1 cellular context compared by ENCODE assay signal in the genomic region with DNA sequence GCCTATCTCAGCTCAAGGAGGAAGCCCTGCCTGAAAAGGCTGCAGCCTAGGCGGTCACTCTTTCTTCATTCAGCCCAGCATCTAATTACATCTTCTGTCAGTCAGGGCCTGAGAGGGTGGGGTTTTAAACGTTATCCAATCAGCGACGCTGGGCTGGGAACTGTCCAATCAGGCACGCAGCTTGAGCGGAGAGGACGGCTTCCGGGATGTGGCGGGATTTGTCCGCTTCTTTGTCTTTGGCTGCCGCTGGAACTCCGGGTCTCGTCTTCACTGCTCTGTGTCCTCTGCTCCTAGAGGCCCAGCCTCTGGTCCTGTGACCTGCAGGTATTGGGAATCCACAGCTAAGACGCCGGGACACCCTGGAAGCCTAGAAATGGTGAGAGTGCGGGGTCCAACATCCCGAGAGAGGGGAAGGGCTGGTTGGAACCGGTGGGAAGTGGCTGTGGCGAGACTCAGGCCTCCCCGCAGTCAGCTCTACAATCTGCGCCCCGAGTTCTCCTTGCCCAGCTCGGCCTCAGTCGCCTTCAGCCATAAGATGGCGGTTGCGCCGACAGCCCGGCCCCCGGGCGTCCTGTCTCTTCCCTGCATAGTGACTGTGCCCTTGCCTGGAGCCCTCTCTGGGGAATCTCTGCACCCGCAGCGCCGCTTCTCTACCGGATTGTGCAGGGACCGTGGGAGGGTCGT.
A peak's percentile ranks its signal among the peaks of the same experiment; 100 is the strongest.
TF ChIP-seq lines count a peak whose summit lies in the region.

A gene (plus strand): TSS at position 233 of the 684 bp plus-strand sequence. CDS start 141 bp downstream, at position 374.

TF ChIP-seq in HepG2, 621 proteins besides CTCF, POLR2A, EP300 and RAD21 (continued from another document and continues in another):
- TF ChIP-seq FOSL1 (CRISPR knock-in tag; IDR thresholded peaks at IDR 0.05; ENCODE audit: borderline replicate concordance): no peak
- TF ChIP-seq, protein P1, sequence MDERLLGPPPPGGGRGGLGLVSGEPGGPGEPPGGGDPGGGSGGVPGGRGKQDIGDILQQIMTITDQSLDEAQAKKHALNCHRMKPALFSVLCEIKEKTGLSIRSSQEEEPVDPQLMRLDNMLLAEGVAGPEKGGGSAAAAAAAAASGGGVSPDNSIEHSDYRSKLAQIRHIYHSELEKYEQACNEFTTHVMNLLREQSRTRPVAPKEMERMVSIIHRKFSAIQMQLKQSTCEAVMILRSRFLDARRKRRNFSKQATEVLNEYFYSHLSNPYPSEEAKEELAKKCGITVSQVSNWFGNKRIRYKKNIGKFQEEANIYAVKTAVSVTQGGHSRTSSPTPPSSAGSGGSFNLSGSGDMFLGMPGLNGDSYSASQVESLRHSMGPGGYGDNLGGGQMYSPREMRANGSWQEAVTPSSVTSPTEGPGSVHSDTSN (CRISPR knock-in tag; IDR thresholded peaks at IDR 0.05): peak; percentile 46; the same call in 1 of the 2 replicates
- TF ChIP-seq, protein P2, sequence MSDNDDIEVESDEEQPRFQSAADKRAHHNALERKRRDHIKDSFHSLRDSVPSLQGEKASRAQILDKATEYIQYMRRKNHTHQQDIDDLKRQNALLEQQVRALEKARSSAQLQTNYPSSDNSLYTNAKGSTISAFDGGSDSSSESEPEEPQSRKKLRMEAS (IDR thresholded peaks at IDR 0.05): peak; percentile 34; the same call in 1 of the 2 replicates
- no peak for TF ChIP-seq FOXK2 (IDR thresholded peaks at IDR 0.05)
- TF ChIP-seq ZNF12 (CRISPR knock-in tag; IDR thresholded peaks at IDR 0.05): no peak
- no peak for TF ChIP-seq SALL2 (CRISPR knock-in tag; IDR thresholded peaks at IDR 0.05)
- TF ChIP-seq ONECUT2 (CRISPR knock-in tag; IDR thresholded peaks at IDR 0.05): no peak
- TF ChIP-seq, protein P3, sequence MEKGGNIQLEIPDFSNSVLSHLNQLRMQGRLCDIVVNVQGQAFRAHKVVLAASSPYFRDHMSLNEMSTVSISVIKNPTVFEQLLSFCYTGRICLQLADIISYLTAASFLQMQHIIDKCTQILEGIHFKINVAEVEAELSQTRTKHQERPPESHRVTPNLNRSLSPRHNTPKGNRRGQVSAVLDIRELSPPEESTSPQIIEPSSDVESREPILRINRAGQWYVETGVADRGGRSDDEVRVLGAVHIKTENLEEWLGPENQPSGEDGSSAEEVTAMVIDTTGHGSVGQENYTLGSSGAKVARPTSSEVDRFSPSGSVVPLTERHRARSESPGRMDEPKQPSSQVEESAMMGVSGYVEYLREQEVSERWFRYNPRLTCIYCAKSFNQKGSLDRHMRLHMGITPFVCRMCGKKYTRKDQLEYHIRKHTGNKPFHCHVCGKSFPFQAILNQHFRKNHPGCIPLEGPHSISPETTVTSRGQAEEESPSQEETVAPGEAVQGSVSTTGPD (CRISPR knock-in tag; IDR thresholded peaks at IDR 0.05): no peak
- TF ChIP-seq RFX5 (IDR thresholded peaks at IDR 0.05; ENCODE audit: low read depth, low read length): no peak
- TF ChIP-seq ZNF17 (CRISPR knock-in tag; IDR thresholded peaks at IDR 0.05): no peak
- TF ChIP-seq ELF4 (CRISPR knock-in tag; IDR thresholded peaks at IDR 0.05; ENCODE audit: borderline replicate concordance): no peak
- TF ChIP-seq, protein P4, sequence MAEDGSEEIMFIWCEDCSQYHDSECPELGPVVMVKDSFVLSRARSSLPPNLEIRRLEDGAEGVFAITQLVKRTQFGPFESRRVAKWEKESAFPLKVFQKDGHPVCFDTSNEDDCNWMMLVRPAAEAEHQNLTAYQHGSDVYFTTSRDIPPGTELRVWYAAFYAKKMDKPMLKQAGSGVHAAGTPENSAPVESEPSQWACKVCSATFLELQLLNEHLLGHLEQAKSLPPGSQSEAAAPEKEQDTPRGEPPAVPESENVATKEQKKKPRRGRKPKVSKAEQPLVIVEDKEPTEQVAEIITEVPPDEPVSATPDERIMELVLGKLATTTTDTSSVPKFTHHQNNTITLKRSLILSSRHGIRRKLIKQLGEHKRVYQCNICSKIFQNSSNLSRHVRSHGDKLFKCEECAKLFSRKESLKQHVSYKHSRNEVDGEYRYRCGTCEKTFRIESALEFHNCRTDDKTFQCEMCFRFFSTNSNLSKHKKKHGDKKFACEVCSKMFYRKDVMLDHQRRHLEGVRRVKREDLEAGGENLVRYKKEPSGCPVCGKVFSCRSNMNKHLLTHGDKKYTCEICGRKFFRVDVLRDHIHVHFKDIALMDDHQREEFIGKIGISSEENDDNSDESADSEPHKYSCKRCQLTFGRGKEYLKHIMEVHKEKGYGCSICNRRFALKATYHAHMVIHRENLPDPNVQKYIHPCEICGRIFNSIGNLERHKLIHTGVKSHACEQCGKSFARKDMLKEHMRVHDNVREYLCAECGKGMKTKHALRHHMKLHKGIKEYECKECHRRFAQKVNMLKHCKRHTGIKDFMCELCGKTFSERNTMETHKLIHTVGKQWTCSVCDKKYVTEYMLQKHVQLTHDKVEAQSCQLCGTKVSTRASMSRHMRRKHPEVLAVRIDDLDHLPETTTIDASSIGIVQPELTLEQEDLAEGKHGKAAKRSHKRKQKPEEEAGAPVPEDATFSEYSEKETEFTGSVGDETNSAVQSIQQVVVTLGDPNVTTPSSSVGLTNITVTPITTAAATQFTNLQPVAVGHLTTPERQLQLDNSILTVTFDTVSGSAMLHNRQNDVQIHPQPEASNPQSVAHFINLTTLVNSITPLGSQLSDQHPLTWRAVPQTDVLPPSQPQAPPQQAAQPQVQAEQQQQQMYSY (CRISPR knock-in tag; IDR thresholded peaks at IDR 0.05): no peak
- TF ChIP-seq, protein P5, sequence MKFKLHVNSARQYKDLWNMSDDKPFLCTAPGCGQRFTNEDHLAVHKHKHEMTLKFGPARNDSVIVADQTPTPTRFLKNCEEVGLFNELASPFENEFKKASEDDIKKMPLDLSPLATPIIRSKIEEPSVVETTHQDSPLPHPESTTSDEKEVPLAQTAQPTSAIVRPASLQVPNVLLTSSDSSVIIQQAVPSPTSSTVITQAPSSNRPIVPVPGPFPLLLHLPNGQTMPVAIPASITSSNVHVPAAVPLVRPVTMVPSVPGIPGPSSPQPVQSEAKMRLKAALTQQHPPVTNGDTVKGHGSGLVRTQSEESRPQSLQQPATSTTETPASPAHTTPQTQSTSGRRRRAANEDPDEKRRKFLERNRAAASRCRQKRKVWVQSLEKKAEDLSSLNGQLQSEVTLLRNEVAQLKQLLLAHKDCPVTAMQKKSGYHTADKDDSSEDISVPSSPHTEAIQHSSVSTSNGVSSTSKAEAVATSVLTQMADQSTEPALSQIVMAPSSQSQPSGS (CRISPR knock-in tag; IDR thresholded peaks at IDR 0.05): no peak
- TF ChIP-seq MLLT10 (CRISPR knock-in tag; IDR thresholded peaks at IDR 0.05): no peak
- TF ChIP-seq YEATS4 (CRISPR knock-in tag; IDR thresholded peaks at IDR 0.05; ENCODE audit: borderline replicate concordance): no peak
- TF ChIP-seq GABPB1 (CRISPR knock-in tag; IDR thresholded peaks at IDR 0.05): 0 out of 2 replicates have a peak, but pooled peaks have one; percentile 21
- TF ChIP-seq, protein P6, sequence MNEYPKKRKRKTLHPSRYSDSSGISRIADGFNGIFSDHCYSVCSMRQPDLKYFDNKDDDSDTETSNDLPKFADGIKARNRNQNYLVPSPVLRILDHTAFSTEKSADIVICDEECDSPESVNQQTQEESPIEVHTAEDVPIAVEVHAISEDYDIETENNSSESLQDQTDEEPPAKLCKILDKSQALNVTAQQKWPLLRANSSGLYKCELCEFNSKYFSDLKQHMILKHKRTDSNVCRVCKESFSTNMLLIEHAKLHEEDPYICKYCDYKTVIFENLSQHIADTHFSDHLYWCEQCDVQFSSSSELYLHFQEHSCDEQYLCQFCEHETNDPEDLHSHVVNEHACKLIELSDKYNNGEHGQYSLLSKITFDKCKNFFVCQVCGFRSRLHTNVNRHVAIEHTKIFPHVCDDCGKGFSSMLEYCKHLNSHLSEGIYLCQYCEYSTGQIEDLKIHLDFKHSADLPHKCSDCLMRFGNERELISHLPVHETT (CRISPR knock-in tag; conservative IDR thresholded peaks at IDR 0.05): no peak
- TF ChIP-seq GABPA (IDR thresholded peaks at IDR 0.05; ENCODE audit: low read depth, low read length): peak; percentile 33
- peak; percentile 47; the same call in 1 of the 2 replicates for TF ChIP-seq GABPA (CRISPR knock-in tag; IDR thresholded peaks at IDR 0.05; ENCODE audit: low read depth)
- TF ChIP-seq KLF11 (CRISPR knock-in tag; IDR thresholded peaks at IDR 0.05): no peak
- TF ChIP-seq, protein P7, sequence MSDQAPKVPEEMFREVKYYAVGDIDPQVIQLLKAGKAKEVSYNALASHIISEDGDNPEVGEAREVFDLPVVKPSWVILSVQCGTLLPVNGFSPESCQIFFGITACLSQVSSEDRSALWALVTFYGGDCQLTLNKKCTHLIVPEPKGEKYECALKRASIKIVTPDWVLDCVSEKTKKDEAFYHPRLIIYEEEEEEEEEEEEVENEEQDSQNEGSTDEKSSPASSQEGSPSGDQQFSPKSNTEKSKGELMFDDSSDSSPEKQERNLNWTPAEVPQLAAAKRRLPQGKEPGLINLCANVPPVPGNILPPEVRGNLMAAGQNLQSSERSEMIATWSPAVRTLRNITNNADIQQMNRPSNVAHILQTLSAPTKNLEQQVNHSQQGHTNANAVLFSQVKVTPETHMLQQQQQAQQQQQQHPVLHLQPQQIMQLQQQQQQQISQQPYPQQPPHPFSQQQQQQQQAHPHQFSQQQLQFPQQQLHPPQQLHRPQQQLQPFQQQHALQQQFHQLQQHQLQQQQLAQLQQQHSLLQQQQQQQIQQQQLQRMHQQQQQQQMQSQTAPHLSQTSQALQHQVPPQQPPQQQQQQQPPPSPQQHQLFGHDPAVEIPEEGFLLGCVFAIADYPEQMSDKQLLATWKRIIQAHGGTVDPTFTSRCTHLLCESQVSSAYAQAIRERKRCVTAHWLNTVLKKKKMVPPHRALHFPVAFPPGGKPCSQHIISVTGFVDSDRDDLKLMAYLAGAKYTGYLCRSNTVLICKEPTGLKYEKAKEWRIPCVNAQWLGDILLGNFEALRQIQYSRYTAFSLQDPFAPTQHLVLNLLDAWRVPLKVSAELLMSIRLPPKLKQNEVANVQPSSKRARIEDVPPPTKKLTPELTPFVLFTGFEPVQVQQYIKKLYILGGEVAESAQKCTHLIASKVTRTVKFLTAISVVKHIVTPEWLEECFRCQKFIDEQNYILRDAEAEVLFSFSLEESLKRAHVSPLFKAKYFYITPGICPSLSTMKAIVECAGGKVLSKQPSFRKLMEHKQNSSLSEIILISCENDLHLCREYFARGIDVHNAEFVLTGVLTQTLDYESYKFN (CRISPR knock-in tag; conservative IDR thresholded peaks at IDR 0.05): no peak
- TF ChIP-seq ZNF33B (CRISPR knock-in tag; IDR thresholded peaks at IDR 0.05): no peak
- no peak for TF ChIP-seq GPN1 (CRISPR knock-in tag; IDR thresholded peaks at IDR 0.05; ENCODE audit: borderline replicate concordance)
- no peak for TF ChIP-seq ZNF510 (CRISPR knock-in tag; IDR thresholded peaks at IDR 0.05; ENCODE audit: low read depth)
- no peak for TF ChIP-seq ZNF703 (CRISPR knock-in tag; IDR thresholded peaks at IDR 0.05; ENCODE audit: borderline replicate concordance)
- no peak for TF ChIP-seq ZC3H4 (CRISPR knock-in tag; IDR thresholded peaks at IDR 0.05; ENCODE audit: borderline replicate concordance)
- no peak for TF ChIP-seq ZNF557 (CRISPR knock-in tag; IDR thresholded peaks at IDR 0.05)
- no peak for TF ChIP-seq MED8 (CRISPR knock-in tag; IDR thresholded peaks at IDR 0.05; ENCODE audit: insufficient replicate concordance)
- TF ChIP-seq MTA3 (CRISPR knock-in tag; IDR thresholded peaks at IDR 0.05): no peak
- TF ChIP-seq ZNF616 (CRISPR knock-in tag; IDR thresholded peaks at IDR 0.05; ENCODE audit: low read depth): no peak
- no peak for TF ChIP-seq PITX1 (CRISPR knock-in tag; IDR thresholded peaks at IDR 0.05)
- no peak for TF ChIP-seq ZNF790 (CRISPR knock-in tag; IDR thresholded peaks at IDR 0.05; ENCODE audit: borderline replicate concordance)
- TF ChIP-seq, protein P8, sequence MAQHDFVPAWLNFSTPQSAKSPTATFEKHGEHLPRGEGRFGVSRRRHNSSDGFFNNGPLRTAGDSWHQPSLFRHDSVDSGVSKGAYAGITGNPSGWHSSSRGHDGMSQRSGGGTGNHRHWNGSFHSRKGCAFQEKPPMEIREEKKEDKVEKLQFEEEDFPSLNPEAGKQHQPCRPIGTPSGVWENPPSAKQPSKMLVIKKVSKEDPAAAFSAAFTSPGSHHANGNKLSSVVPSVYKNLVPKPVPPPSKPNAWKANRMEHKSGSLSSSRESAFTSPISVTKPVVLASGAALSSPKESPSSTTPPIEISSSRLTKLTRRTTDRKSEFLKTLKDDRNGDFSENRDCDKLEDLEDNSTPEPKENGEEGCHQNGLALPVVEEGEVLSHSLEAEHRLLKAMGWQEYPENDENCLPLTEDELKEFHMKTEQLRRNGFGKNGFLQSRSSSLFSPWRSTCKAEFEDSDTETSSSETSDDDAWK (CRISPR knock-in tag; IDR thresholded peaks at IDR 0.05): no peak
- no peak for TF ChIP-seq EED (CRISPR knock-in tag; IDR thresholded peaks at IDR 0.05)
- TF ChIP-seq RFX3 (CRISPR knock-in tag; IDR thresholded peaks at IDR 0.05): no peak
- TF ChIP-seq, protein P9, sequence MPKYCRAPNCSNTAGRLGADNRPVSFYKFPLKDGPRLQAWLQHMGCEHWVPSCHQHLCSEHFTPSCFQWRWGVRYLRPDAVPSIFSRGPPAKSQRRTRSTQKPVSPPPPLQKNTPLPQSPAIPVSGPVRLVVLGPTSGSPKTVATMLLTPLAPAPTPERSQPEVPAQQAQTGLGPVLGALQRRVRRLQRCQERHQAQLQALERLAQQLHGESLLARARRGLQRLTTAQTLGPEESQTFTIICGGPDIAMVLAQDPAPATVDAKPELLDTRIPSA (CRISPR knock-in tag; IDR thresholded peaks at IDR 0.05; ENCODE audit: borderline replicate concordance): no peak
- no peak for TF ChIP-seq GATAD1 (CRISPR knock-in tag; IDR thresholded peaks at IDR 0.05)
- TF ChIP-seq, protein P10, sequence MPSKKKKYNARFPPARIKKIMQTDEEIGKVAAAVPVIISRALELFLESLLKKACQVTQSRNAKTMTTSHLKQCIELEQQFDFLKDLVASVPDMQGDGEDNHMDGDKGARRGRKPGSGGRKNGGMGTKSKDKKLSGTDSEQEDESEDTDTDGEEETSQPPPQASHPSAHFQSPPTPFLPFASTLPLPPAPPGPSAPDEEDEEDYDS (CRISPR knock-in tag; IDR thresholded peaks at IDR 0.05): no peak
- TF ChIP-seq HNF4A (CRISPR knock-in tag; IDR thresholded peaks at IDR 0.05): no peak
- no peak for TF ChIP-seq KLF16 (CRISPR knock-in tag; IDR thresholded peaks at IDR 0.05)
- TF ChIP-seq PTBP1 (IDR thresholded peaks at IDR 0.05; ENCODE audit: low read depth, low read length, poor library complexity, severe bottlenecking): no peak
- no peak for TF ChIP-seq CCAR2 (optimal IDR thresholded peaks at IDR 0.05; ENCODE audit: low read depth, low read length)
- no peak for TF ChIP-seq ZNF775 (CRISPR knock-in tag; IDR thresholded peaks at IDR 0.05; ENCODE audit: borderline replicate concordance)
- TF ChIP-seq, protein P11, sequence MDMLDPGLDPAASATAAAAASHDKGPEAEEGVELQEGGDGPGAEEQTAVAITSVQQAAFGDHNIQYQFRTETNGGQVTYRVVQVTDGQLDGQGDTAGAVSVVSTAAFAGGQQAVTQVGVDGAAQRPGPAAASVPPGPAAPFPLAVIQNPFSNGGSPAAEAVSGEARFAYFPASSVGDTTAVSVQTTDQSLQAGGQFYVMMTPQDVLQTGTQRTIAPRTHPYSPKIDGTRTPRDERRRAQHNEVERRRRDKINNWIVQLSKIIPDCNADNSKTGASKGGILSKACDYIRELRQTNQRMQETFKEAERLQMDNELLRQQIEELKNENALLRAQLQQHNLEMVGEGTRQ (IDR thresholded peaks at IDR 0.05; ENCODE audit: low read depth, low read length): no peak
- TF ChIP-seq, protein P11 (CRISPR knock-in tag; IDR thresholded peaks at IDR 0.05; ENCODE audit: borderline replicate concordance): no peak
- TF ChIP-seq PCBP1 (IDR thresholded peaks at IDR 0.05; ENCODE audit: borderline replicate concordance, low read depth, low read length): no peak
